In the genomic region with DNA sequence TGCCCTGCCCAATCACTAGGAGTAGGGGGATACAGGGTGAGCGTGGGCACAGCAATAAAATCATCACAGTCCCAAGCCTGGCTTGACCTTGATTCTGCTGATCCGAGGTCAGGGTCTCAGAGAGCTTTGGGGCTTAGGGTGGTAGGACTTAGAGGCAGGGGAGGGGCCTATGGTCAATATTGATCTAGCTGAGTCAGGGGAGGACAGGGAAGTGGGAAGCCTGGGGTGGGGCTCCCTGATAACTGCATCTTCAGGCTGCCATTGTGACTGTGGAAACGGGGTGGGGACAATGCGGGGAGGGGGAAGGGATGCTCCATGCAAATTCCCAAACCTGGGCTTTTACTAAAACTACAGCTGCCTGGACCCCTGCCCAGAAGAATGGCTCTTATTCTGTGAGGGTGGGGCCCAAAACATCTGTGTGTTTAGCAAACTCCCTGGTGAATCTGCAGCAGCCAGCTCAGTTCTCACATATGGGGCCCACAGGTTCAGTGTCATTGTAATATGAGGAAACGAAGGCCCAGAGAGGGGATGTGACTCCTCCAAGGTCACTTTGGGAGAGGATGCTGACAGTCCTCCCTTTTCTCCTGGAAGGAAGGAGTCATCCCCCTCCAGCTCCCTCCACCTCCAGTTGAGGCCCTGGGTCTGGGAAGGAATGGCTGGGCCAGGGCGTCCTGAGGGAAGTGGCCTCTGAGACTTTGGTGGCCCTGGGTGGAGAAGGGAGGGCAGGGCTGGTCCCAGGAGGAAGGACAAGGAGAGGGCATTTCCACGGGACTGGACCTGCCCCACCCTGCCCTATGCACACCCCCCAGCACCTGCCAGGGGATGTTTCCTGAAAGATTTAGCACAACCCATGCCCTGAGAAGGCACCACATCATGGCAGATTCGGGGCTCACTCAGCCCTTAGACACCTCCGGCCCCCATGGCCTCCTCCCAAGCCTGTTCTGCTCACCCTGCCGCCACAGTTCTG, we compare ENCODE assay signal across 19 cellular contexts. TPM values are rescaled to one million over a fixed set of nuclear protein-coding genes. Genes with fewer than 3 reads are reported as not detected.
"Had no signal": no experiment of that assay in that cellular context is flagged by ENCODE, and none has a peak within 500 bp of the region (broad histone marks: within the 10 kb centered on the region; RNA-seq: fewer than 3 reads in every experiment).

No MANE protein-coding gene starts in this region.

- H3K27ac ChIP-seq: brain microvascular endothelial cell, psoas muscle had no signal

- H3K36me3 ChIP-seq: brain microvascular endothelial cell had no signal

- H3K4me3 ChIP-seq: psoas muscle had no signal

- H3K27me3 ChIP-seq: brain microvascular endothelial cell had no signal

- ATAC-seq: natural killer cell treated with Interleukin-12 subunit alpha and Interleukin-12 subunit beta and Interleukin-15 and Interleukin-18, amount 100 ng/mL, for 72 hours; psoas muscle; sciatic nerve had no signal

- H3K4me1 ChIP-seq: psoas muscle had no signal

- H3K4me3 Mint-ChIP-seq: activated B cell treated with CpG ODN at 0.5 μM for 24 hours; activated CD4-positive, alpha-beta T cell treated with anti-CD3 and anti-CD28 coated beads, Interleukin-2, amount 10 ng/mL, durations not matched to agents 7 days and 5 days; natural killer cell treated with Interleukin-12 subunit alpha and Interleukin-12 subunit beta and Interleukin-15 and Interleukin-18, amount 100 ng/mL, for 72 hours had no signal

- DNase-seq: activated B cell treated with CpG ODN at 0.5 μM for 24 hours; activated CD4-positive, alpha-beta T cell treated with anti-CD3 and anti-CD28 coated beads, Interleukin-2, amount 10 ng/mL, durations not matched to agents 7 days and 5 days; activated naive CD4-positive, alpha-beta T cell treated with anti-CD3 and anti-CD28 coated beads, Interleukin-2, amount 50 U/mL, for 16 hours; activated T-cell treated with anti-CD3 and anti-CD28 coated beads for 4 hours; amniotic stem cell; brain microvascular endothelial cell; mammary epithelial cell; psoas muscle; stimulated activated naive CD4-positive, alpha-beta T cell treated with Interleukin-2 at 50 U/mL for 16 hours; T-helper 9 cell had no signal

- H3K9me3 Mint-ChIP-seq: activated B cell treated with CpG ODN at 0.5 μM for 24 hours; activated CD4-positive, alpha-beta T cell treated with anti-CD3 and anti-CD28 coated beads, Interleukin-2, amount 10 ng/mL, durations not matched to agents 7 days and 5 days; activated T-helper 2 cell treated with anti-CD3 and anti-CD28 coated beads, Interferon-gamma antibody, Interleukin-2, Interleukin-4, amounts not matched to agents 10 μg/mL and 5 μg/mL and 100 μg/mL, durations not matched to agents 14 hours and 24 hours and 36 hours; natural killer cell treated with Interleukin-12 subunit alpha and Interleukin-12 subunit beta and Interleukin-15 and Interleukin-18, amount 100 ng/mL, for 72 hours had no signal

- H3K9me3 ChIP-seq: psoas muscle had no signal

- H3K36me3 Mint-ChIP-seq: natural killer cell treated with Interleukin-12 subunit alpha and Interleukin-12 subunit beta and Interleukin-15 and Interleukin-18, amount 100 ng/mL, for 72 hours had no signal

- H3K27ac Mint-ChIP-seq: activated B cell treated with CpG ODN at 0.5 μM for 24 hours; activated T-helper 2 cell treated with anti-CD3 and anti-CD28 coated beads, Interferon-gamma antibody, Interleukin-2, Interleukin-4, amounts not matched to agents 10 μg/mL and 5 μg/mL and 100 μg/mL, durations not matched to agents 14 hours and 24 hours and 36 hours; natural killer cell treated with Interleukin-12 subunit alpha and Interleukin-12 subunit beta and Interleukin-15 and Interleukin-18, amount 100 ng/mL, for 72 hours had no signal

- FAIRE-seq: urothelium cell line had no signal

RNA-seq across cellular contexts. Expression of gene SLC6A7, which starts 26.4 kb away (rescaled TPM):
- total RNA-seq: activated B cell treated with CpG ODN at 0.5 μM for 24 hours; activated CD4-positive, alpha-beta T cell treated with anti-CD3 and anti-CD28 coated beads, Interleukin-2, amount 10 ng/mL, durations not matched to agents 7 days and 5 days; activated CD8-positive, alpha-beta memory T cell treated with anti-CD3 and anti-CD28 coated beads for 36 hours; activated T-helper 2 cell treated with anti-CD3 and anti-CD28 coated beads, Interferon-gamma antibody, Interleukin-2, Interleukin-4, amounts not matched to agents 10 μg/mL and 5 μg/mL and 100 μg/mL, durations not matched to agents 14 hours and 24 hours and 36 hours; dermis microvascular lymphatic vessel endothelial cell; mammary epithelial cell; mucosa of gallbladder; natural killer cell treated with Interleukin-12 subunit alpha and Interleukin-12 subunit beta and Interleukin-15 and Interleukin-18, amount 100 ng/mL, for 72 hours; osteoblast; psoas muscle; sciatic nerve had no signal
- polyA plus RNA-seq: esophagus, mammary epithelial cell, psoas muscle had no signal

RNA-seq across cellular contexts. Expression of gene CDX1, which starts 49.7 kb away (rescaled TPM):
- total RNA-seq: activated B cell treated with CpG ODN at 0.5 μM for 24 hours; activated CD4-positive, alpha-beta T cell treated with anti-CD3 and anti-CD28 coated beads, Interleukin-2, amount 10 ng/mL, durations not matched to agents 7 days and 5 days; activated CD8-positive, alpha-beta memory T cell treated with anti-CD3 and anti-CD28 coated beads for 36 hours; activated T-helper 2 cell treated with anti-CD3 and anti-CD28 coated beads, Interferon-gamma antibody, Interleukin-2, Interleukin-4, amounts not matched to agents 10 μg/mL and 5 μg/mL and 100 μg/mL, durations not matched to agents 14 hours and 24 hours and 36 hours; dermis microvascular lymphatic vessel endothelial cell; mammary epithelial cell; natural killer cell treated with Interleukin-12 subunit alpha and Interleukin-12 subunit beta and Interleukin-15 and Interleukin-18, amount 100 ng/mL, for 72 hours; psoas muscle; sciatic nerve had no signal
- polyA plus RNA-seq: mammary epithelial cell had no signal
